Comparison of ENCODE assay signal across 3 cellular contexts in the genomic region with DNA sequence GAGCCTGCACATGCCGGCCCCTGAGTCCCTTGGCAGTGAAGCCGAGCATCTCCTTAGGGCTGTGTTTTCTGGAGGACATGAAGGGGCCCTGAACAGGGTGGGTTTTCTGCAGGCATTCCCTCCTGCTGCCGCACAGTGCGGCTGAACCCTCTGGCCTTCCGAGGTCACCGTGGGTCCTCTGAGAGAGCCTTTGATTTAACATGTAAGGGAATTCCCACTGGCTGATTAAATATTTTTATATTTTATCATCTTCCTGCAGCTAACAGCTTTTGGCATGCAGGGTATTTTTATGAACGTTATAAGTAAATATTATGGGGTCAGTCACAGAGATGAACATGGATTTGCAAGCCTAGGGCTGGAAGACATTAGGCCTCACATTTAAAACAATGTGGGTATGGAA.
TF ChIP-seq lines count a peak whose summit lies in the region.

No MANE protein-coding gene starts in this region.

TF ChIP-seq in liver, 16 proteins besides CTCF, POLR2A, EP300 and RAD21:
- TF ChIP-seq NR2F2 (IDR thresholded peaks at IDR 0.05) = peak; percentile 73
- TF ChIP-seq FOXA1 (IDR thresholded peaks at IDR 0.05) = no peak
- TF ChIP-seq EGR1 (IDR thresholded peaks at IDR 0.05; ENCODE audit: low read depth in 2 of 2) = no peak

TF ChIP-seq in HepG2, 621 proteins besides CTCF, POLR2A, EP300 and RAD21:
- no peak for TF ChIP-seq ZNF644 (CRISPR knock-in tag; IDR thresholded peaks at IDR 0.05; ENCODE audit: low read depth)
- no peak for TF ChIP-seq DNMT1 (CRISPR knock-in tag; IDR thresholded peaks at IDR 0.05)
- TF ChIP-seq ZNF557 (CRISPR knock-in tag; IDR thresholded peaks at IDR 0.05) = no peak
- TF ChIP-seq, protein P1, sequence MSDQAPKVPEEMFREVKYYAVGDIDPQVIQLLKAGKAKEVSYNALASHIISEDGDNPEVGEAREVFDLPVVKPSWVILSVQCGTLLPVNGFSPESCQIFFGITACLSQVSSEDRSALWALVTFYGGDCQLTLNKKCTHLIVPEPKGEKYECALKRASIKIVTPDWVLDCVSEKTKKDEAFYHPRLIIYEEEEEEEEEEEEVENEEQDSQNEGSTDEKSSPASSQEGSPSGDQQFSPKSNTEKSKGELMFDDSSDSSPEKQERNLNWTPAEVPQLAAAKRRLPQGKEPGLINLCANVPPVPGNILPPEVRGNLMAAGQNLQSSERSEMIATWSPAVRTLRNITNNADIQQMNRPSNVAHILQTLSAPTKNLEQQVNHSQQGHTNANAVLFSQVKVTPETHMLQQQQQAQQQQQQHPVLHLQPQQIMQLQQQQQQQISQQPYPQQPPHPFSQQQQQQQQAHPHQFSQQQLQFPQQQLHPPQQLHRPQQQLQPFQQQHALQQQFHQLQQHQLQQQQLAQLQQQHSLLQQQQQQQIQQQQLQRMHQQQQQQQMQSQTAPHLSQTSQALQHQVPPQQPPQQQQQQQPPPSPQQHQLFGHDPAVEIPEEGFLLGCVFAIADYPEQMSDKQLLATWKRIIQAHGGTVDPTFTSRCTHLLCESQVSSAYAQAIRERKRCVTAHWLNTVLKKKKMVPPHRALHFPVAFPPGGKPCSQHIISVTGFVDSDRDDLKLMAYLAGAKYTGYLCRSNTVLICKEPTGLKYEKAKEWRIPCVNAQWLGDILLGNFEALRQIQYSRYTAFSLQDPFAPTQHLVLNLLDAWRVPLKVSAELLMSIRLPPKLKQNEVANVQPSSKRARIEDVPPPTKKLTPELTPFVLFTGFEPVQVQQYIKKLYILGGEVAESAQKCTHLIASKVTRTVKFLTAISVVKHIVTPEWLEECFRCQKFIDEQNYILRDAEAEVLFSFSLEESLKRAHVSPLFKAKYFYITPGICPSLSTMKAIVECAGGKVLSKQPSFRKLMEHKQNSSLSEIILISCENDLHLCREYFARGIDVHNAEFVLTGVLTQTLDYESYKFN (CRISPR knock-in tag; conservative IDR thresholded peaks at IDR 0.05) = no peak
- no peak for TF ChIP-seq CEBPG (CRISPR knock-in tag; IDR thresholded peaks at IDR 0.05)
- TF ChIP-seq CENPT (CRISPR knock-in tag; IDR thresholded peaks at IDR 0.05; ENCODE audit: low read depth) = no peak
- TF ChIP-seq RELA (CRISPR knock-in tag; IDR thresholded peaks at IDR 0.05) = no peak

TF ChIP-seq in endothelial cell of umbilical vein, 7 proteins besides CTCF, POLR2A, EP300 and RAD21:
- TF ChIP-seq, protein P2, sequence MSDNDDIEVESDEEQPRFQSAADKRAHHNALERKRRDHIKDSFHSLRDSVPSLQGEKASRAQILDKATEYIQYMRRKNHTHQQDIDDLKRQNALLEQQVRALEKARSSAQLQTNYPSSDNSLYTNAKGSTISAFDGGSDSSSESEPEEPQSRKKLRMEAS (IDR thresholded peaks at IDR 0.05; ENCODE audit: insufficient read depth, insufficient read length) = no peak
- peak; percentile 36 for TF ChIP-seq FOS (IDR thresholded peaks at IDR 0.05; ENCODE audit: borderline replicate concordance, insufficient read depth, low read length)
- peak; percentile 83 for TF ChIP-seq POLR2AphosphoS5 (IDR thresholded peaks at IDR 0.05; ENCODE audit: insufficient read depth, low read depth, low read length)
- peak; percentile 91 for TF ChIP-seq GATA2 (IDR thresholded peaks at IDR 0.05; ENCODE audit: insufficient read depth, insufficient read length, low read depth, low read length)
